ENCODE assay signal across 32 cellular contexts in genomic region chr5:101676646-101677045, GRCh38.
"Had no signal": no experiment of that assay in that cellular context is flagged by ENCODE, and none has a peak within 500 bp of the region (broad histone marks: within the 10 kb centered on the region; RNA-seq: fewer than 3 reads in every experiment).

No MANE protein-coding gene starts in this region.

- H3K27ac ChIP-seq: brain microvascular endothelial cell, cardiac muscle cell, VCaP had no signal

- DNase-seq: activated B cell treated with CpG ODN at 0.5 μM for 24 hours; activated CD4-positive, alpha-beta memory T cell treated with anti-CD3 and anti-CD28 coated beads for 36 hours; activated CD4-positive, alpha-beta T cell treated with anti-CD3 and anti-CD28 coated beads for 4 hours; activated CD4-positive, alpha-beta T cell treated with anti-CD3 and anti-CD28 coated beads, Interleukin-2, amount 50 U/mL, for 1 hour; activated CD4-positive, CD25-positive, alpha-beta regulatory T cell treated with anti-CD3 and anti-CD28 coated beads, Interleukin-2, amount 50 U/mL, for 72 hours; activated CD8-positive, alpha-beta memory T cell treated with anti-CD3 and anti-CD28 coated beads, Interleukin-2, amount 50 U/mL, for 4 hours; activated gamma-delta T cell treated with Interleukin-2 at 50 U/mL for 16 hours; activated naive CD4-positive, alpha-beta T cell treated with anti-CD3 and anti-CD28 coated beads for 36 hours; activated naive CD8-positive, alpha-beta T cell treated with anti-CD3 and anti-CD28 coated beads, Interleukin-2, amount 50 U/mL, for 24 hours; activated T-cell treated with anti-CD3 and anti-CD28 coated beads for 4 hours; activated T-cell treated with anti-CD3 and anti-CD28 coated beads, Interleukin-2, amount 50 U/mL, for 4 hours; amniotic stem cell; aorta; brain microvascular endothelial cell; NCI-H1436; NCI-H1694 treated with DMSO at 0.1 percent for 48 hours; NCI-H2171 treated with DMSO at 0.1 percent for 48 hours; NCI-H345; NCI-H524 treated with DMSO at 0.1 percent for 48 hours; NCI-H82; NK-92 treated with Interleukin-12 subunit alpha and Interleukin-12 subunit beta, amount 100 ng/mL, for 24 hours; Right ventricle myocardium superior; SW 1271; T-helper 1 cell; T-helper 2 cell; T-helper 9 cell had no signal

- H3K36me3 Mint-ChIP-seq: activated CD4-positive, alpha-beta memory T cell treated with anti-CD3 and anti-CD28 coated beads for 36 hours; activated naive CD8-positive, alpha-beta T cell had no signal

- H3K36me3 ChIP-seq: brain microvascular endothelial cell, cardiac muscle cell had no signal

- ATAC-seq: activated naive CD8-positive, alpha-beta T cell treated with anti-CD3 and anti-CD28 coated beads, Interleukin-2, amount 50 U/mL, for 24 hours; activated T-cell treated with anti-CD3 and anti-CD28 coated beads, Interleukin-2, amount 50 U/mL, for 4 hours; K562 had no signal

- H3K4me3 Mint-ChIP-seq: activated B cell treated with CpG ODN at 0.5 μM for 24 hours; activated CD4-positive, alpha-beta memory T cell treated with anti-CD3 and anti-CD28 coated beads for 36 hours; activated naive CD4-positive, alpha-beta T cell treated with anti-CD3 and anti-CD28 coated beads for 36 hours; activated naive CD8-positive, alpha-beta T cell; activated naive CD8-positive, alpha-beta T cell treated with anti-CD3 and anti-CD28 coated beads, Interleukin-2, amount 50 U/mL, for 24 hours; activated T-cell treated with anti-CD3 and anti-CD28 coated beads, Interleukin-2, amount 50 U/mL, for 4 hours; activated T-helper 1 cell treated with anti-CD3 and anti-CD28 coated beads, Interleukin-12 subunit alpha, Interleukin-12 subunit beta, Interleukin-2, Interleukin-4 antibody, amounts not matched to agents 30 ng/mL and 10 ng/mL and 1 ng/mL, durations not matched to agents 14 hours and 24 hours and 36 hours; central memory CD8-positive, alpha-beta T cell had no signal

- H3K27me3 Mint-ChIP-seq: activated B cell treated with CpG ODN at 0.5 μM for 24 hours; activated CD4-positive, alpha-beta memory T cell treated with anti-CD3 and anti-CD28 coated beads for 36 hours; activated naive CD8-positive, alpha-beta T cell; central memory CD8-positive, alpha-beta T cell had no signal

- H3K4me3 ChIP-seq: cardiac muscle cell, K562 had no signal

- H3K4me1 Mint-ChIP-seq: activated B cell treated with CpG ODN at 0.5 μM for 24 hours; activated naive CD8-positive, alpha-beta T cell treated with anti-CD3 and anti-CD28 coated beads, Interleukin-2, amount 50 U/mL, for 24 hours; central memory CD8-positive, alpha-beta T cell had no signal

- H3K27me3 ChIP-seq: brain microvascular endothelial cell, cardiac muscle cell had no signal

- H3K9me3 Mint-ChIP-seq: activated B cell treated with CpG ODN at 0.5 μM for 24 hours; activated CD4-positive, alpha-beta memory T cell treated with anti-CD3 and anti-CD28 coated beads for 36 hours; activated naive CD4-positive, alpha-beta T cell treated with anti-CD3 and anti-CD28 coated beads for 36 hours; activated naive CD8-positive, alpha-beta T cell treated with anti-CD3 and anti-CD28 coated beads, Interleukin-2, amount 50 U/mL, for 24 hours; activated T-cell treated with anti-CD3 and anti-CD28 coated beads, Interleukin-2, amount 50 U/mL, for 4 hours; activated T-helper 1 cell treated with anti-CD3 and anti-CD28 coated beads, Interleukin-12 subunit alpha, Interleukin-12 subunit beta, Interleukin-2, Interleukin-4 antibody, amounts not matched to agents 30 ng/mL and 10 ng/mL and 1 ng/mL, durations not matched to agents 14 hours and 24 hours and 36 hours; central memory CD8-positive, alpha-beta T cell had no signal

- H3K27ac Mint-ChIP-seq: activated B cell treated with CpG ODN at 0.5 μM for 24 hours; activated CD4-positive, alpha-beta memory T cell treated with anti-CD3 and anti-CD28 coated beads for 36 hours; activated naive CD4-positive, alpha-beta T cell treated with anti-CD3 and anti-CD28 coated beads for 36 hours; activated naive CD8-positive, alpha-beta T cell; activated naive CD8-positive, alpha-beta T cell treated with anti-CD3 and anti-CD28 coated beads, Interleukin-2, amount 50 U/mL, for 24 hours; activated T-helper 1 cell treated with anti-CD3 and anti-CD28 coated beads, Interleukin-12 subunit alpha, Interleukin-12 subunit beta, Interleukin-2, Interleukin-4 antibody, amounts not matched to agents 30 ng/mL and 10 ng/mL and 1 ng/mL, durations not matched to agents 14 hours and 24 hours and 36 hours had no signal
